25 cellular contexts compared by ENCODE assay signal in genomic region chr14:20698018-20698329, GRCh38. TPM values are rescaled to one million over a fixed set of nuclear protein-coding genes. Genes with fewer than 3 reads are reported as not detected.
"Had no signal": no experiment of that assay in that cellular context is flagged by ENCODE, and none has a peak within 500 bp of the region (broad histone marks: within the 10 kb centered on the region; RNA-seq: fewer than 3 reads in every experiment).

No MANE protein-coding gene starts in this region.

- H3K4me1 ChIP-seq: neural progenitor cell, parathyroid adenoma, psoas muscle, sigmoid colon, thyroid gland had no signal

- H3K4me3 Mint-ChIP-seq: activated CD4-positive, alpha-beta T cell treated with anti-CD3 and anti-CD28 coated beads, Interleukin-2, amount 10 ng/mL, durations not matched to agents 7 days and 5 days; activated CD8-positive, alpha-beta memory T cell treated with anti-CD3 and anti-CD28 coated beads, Interleukin-2, amount 10 ng/mL, durations not matched to agents 7 days and 5 days; activated CD8-positive, alpha-beta T cell treated with anti-CD3 and anti-CD28 coated beads, Interleukin-2, amount 10 ng/mL, durations not matched to agents 7 days and 5 days; activated naive CD8-positive, alpha-beta T cell; central memory CD8-positive, alpha-beta T cell; mesothelial cell of epicardium; naive B cell; neural progenitor cell; stimulated activated memory B cell treated with anti-CD40 and anti-IgM and Interleukin-4, amounts not matched to agents 10 μg/mL and 1 μg/mL and 100 μg/mL, for 72 hours; stimulated activated naive CD8-positive, alpha-beta T cell treated with anti-CD3 and anti-CD28 coated beads, Interleukin-15, amount 100 ng/mL, for 72 hours; T-helper 17 cell; WTC11 had no signal

- H3K36me3 Mint-ChIP-seq: activated CD8-positive, alpha-beta memory T cell treated with anti-CD3 and anti-CD28 coated beads, Interleukin-2, amount 10 ng/mL, durations not matched to agents 7 days and 5 days; activated naive CD8-positive, alpha-beta T cell; naive B cell; neural progenitor cell; stimulated activated memory B cell treated with anti-CD40 and anti-IgM and Interleukin-4, amounts not matched to agents 10 μg/mL and 1 μg/mL and 100 μg/mL, for 72 hours had no signal

- H3K36me3 ChIP-seq: left ventricle myocardium inferior, neural progenitor cell, thyroid gland had no signal

- H3K4me1 Mint-ChIP-seq: central memory CD8-positive, alpha-beta T cell; stimulated activated naive CD8-positive, alpha-beta T cell treated with anti-CD3 and anti-CD28 coated beads, Interleukin-15, amount 100 ng/mL, for 72 hours had no signal

- H3K27me3 ChIP-seq: esophagus squamous epithelium, neural progenitor cell, sigmoid colon, thyroid gland, upper lobe of left lung had no signal

- H3K4me3 ChIP-seq: esophagus squamous epithelium, left ventricle myocardium inferior, neural progenitor cell, psoas muscle, sigmoid colon, thyroid gland, upper lobe of left lung had no signal

- H3K79me2 ChIP-seq: parathyroid adenoma had no signal

- H3K9me3 ChIP-seq: esophagus squamous epithelium, left ventricle myocardium inferior, psoas muscle, sigmoid colon, thyroid gland, upper lobe of left lung had no signal

- H3K27ac ChIP-seq: epithelial cell of prostate, esophagus squamous epithelium, left ventricle myocardium inferior, neural progenitor cell, parathyroid adenoma, psoas muscle, sigmoid colon, thyroid gland had no signal

- H2AFZ ChIP-seq: neural progenitor cell, parathyroid adenoma had no signal

- H3K4me2 ChIP-seq: neural progenitor cell had no signal

- H3K27me3 Mint-ChIP-seq: central memory CD8-positive, alpha-beta T cell; stimulated activated memory B cell treated with anti-CD40 and anti-IgM and Interleukin-4, amounts not matched to agents 10 μg/mL and 1 μg/mL and 100 μg/mL, for 72 hours; stimulated activated naive CD8-positive, alpha-beta T cell treated with anti-CD3 and anti-CD28 coated beads, Interleukin-15, amount 100 ng/mL, for 72 hours; T-helper 17 cell had no signal

- H3K9me3 Mint-ChIP-seq: activated CD4-positive, alpha-beta T cell treated with anti-CD3 and anti-CD28 coated beads, Interleukin-2, amount 10 ng/mL, durations not matched to agents 7 days and 5 days; activated T-helper 2 cell treated with anti-CD3 and anti-CD28 coated beads, Interferon-gamma antibody, Interleukin-2, Interleukin-4, amounts not matched to agents 10 μg/mL and 5 μg/mL and 100 μg/mL, durations not matched to agents 14 hours and 24 hours and 36 hours; central memory CD8-positive, alpha-beta T cell; mesothelial cell of epicardium; stimulated activated memory B cell treated with anti-CD40 and anti-IgM and Interleukin-4, amounts not matched to agents 10 μg/mL and 1 μg/mL and 100 μg/mL, for 72 hours; stimulated activated naive CD8-positive, alpha-beta T cell treated with anti-CD3 and anti-CD28 coated beads, Interleukin-15, amount 100 ng/mL, for 72 hours had no signal

- H3K27ac Mint-ChIP-seq: activated CD4-positive, alpha-beta T cell treated with anti-CD3 and anti-CD28 coated beads, Interleukin-2, amount 10 ng/mL, durations not matched to agents 7 days and 5 days; activated CD8-positive, alpha-beta memory T cell treated with anti-CD3 and anti-CD28 coated beads, Interleukin-2, amount 10 ng/mL, durations not matched to agents 7 days and 5 days; activated CD8-positive, alpha-beta T cell treated with anti-CD3 and anti-CD28 coated beads, Interleukin-2, amount 10 ng/mL, durations not matched to agents 7 days and 5 days; activated naive CD8-positive, alpha-beta T cell; activated T-helper 2 cell treated with anti-CD3 and anti-CD28 coated beads, Interferon-gamma antibody, Interleukin-2, Interleukin-4, amounts not matched to agents 10 μg/mL and 5 μg/mL and 100 μg/mL, durations not matched to agents 14 hours and 24 hours and 36 hours; mesothelial cell of epicardium; naive B cell; neural progenitor cell; stimulated activated memory B cell treated with anti-CD40 and anti-IgM and Interleukin-4, amounts not matched to agents 10 μg/mL and 1 μg/mL and 100 μg/mL, for 72 hours; stimulated activated naive CD8-positive, alpha-beta T cell treated with anti-CD3 and anti-CD28 coated beads, Interleukin-15, amount 100 ng/mL, for 72 hours; T-helper 17 cell had no signal

- DNase-seq: esophagus squamous epithelium, sigmoid colon had no signal

RNA-seq across cellular contexts. Expression of gene EDDM3A, which starts 47.7 kb away (rescaled TPM):
- total RNA-seq: activated CD4-positive, alpha-beta T cell treated with anti-CD3 and anti-CD28 coated beads, Interleukin-2, amount 10 ng/mL, durations not matched to agents 7 days and 5 days; activated CD8-positive, alpha-beta memory T cell treated with anti-CD3 and anti-CD28 coated beads, Interleukin-2, amount 10 ng/mL, durations not matched to agents 7 days and 5 days; activated CD8-positive, alpha-beta T cell treated with anti-CD3 and anti-CD28 coated beads, Interleukin-2, amount 10 ng/mL, durations not matched to agents 7 days and 5 days; activated T-helper 2 cell treated with anti-CD3 and anti-CD28 coated beads, Interferon-gamma antibody, Interleukin-2, Interleukin-4, amounts not matched to agents 10 μg/mL and 5 μg/mL and 100 μg/mL, durations not matched to agents 14 hours and 24 hours and 36 hours; bronchial epithelial cell; dermis blood vessel endothelial cell; esophagus squamous epithelium; left ventricle myocardium inferior; lung microvascular endothelial cell; mesothelial cell of epicardium; occipital lobe; psoas muscle; sigmoid colon; T-helper 17 cell; thyroid gland; upper lobe of left lung had no signal

RNA-seq across cellular contexts. Expression of gene OR6S1, which starts 56.5 kb away (rescaled TPM):
- total RNA-seq: activated CD4-positive, alpha-beta T cell treated with anti-CD3 and anti-CD28 coated beads, Interleukin-2, amount 10 ng/mL, durations not matched to agents 7 days and 5 days; activated CD8-positive, alpha-beta memory T cell treated with anti-CD3 and anti-CD28 coated beads, Interleukin-2, amount 10 ng/mL, durations not matched to agents 7 days and 5 days; activated CD8-positive, alpha-beta T cell treated with anti-CD3 and anti-CD28 coated beads, Interleukin-2, amount 10 ng/mL, durations not matched to agents 7 days and 5 days; activated T-helper 2 cell treated with anti-CD3 and anti-CD28 coated beads, Interferon-gamma antibody, Interleukin-2, Interleukin-4, amounts not matched to agents 10 μg/mL and 5 μg/mL and 100 μg/mL, durations not matched to agents 14 hours and 24 hours and 36 hours; bronchial epithelial cell; dermis blood vessel endothelial cell; esophagus squamous epithelium; left ventricle myocardium inferior; lung microvascular endothelial cell; mesothelial cell of epicardium; occipital lobe; psoas muscle; sigmoid colon; T-helper 17 cell; thyroid gland; upper lobe of left lung; WTC11 had no signal
